Comparison of ENCODE assay signal across 1 cellular context in the genomic region with DNA sequence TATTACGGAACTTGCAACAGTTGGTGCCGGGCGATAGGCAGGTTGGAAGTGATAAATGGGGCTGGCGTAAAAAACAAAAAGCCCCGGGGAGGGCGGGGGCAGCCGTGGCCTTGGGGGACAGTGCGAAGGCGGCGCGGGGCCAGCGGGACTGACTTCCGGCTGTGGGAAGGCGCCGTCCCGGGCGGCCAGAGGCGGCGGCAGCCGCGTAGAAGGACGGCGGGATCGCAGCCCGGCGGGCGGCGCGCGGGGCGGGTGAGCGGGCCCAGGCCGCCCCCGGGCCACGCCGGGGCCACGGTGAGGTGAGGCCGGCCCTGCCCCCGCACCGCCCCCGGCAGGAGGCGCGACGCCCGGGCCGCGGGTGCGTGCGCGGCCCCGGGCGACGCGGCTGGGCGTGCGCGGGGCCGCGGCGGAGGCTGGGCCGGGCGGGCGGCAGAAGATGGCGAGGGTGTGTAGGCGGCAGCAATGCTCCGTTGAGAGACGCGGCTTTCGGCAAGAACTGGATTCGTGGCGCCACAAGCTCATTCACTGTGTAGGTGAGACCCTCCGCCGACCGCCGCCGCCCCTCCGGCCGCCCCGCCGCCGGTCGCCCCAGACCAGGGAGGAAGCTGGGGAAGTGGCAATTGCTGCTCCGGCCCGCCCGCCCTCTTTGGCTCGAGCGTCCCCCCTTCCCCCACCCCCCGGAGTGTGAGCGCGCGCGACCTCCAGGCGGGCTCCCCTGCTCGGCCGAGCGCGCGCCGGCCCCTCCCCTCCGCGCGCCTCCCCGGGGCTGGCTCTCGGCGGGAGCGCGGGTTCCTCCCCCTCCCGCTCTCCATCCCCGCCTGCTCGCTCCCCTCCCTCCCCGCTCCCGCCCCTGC.
A peak's percentile ranks its signal among the peaks of the same experiment; 100 is the strongest.
TF ChIP-seq lines count a peak whose summit lies in the region.

A gene (plus strand): TSS at position 432 of the 854 bp plus-strand sequence. CDS start 116,760 bp downstream, outside the sequence.

TF ChIP-seq in HepG2, 621 proteins besides CTCF, POLR2A, EP300 and RAD21 (continued from another document and continues in another):
- TF ChIP-seq, protein P1, sequence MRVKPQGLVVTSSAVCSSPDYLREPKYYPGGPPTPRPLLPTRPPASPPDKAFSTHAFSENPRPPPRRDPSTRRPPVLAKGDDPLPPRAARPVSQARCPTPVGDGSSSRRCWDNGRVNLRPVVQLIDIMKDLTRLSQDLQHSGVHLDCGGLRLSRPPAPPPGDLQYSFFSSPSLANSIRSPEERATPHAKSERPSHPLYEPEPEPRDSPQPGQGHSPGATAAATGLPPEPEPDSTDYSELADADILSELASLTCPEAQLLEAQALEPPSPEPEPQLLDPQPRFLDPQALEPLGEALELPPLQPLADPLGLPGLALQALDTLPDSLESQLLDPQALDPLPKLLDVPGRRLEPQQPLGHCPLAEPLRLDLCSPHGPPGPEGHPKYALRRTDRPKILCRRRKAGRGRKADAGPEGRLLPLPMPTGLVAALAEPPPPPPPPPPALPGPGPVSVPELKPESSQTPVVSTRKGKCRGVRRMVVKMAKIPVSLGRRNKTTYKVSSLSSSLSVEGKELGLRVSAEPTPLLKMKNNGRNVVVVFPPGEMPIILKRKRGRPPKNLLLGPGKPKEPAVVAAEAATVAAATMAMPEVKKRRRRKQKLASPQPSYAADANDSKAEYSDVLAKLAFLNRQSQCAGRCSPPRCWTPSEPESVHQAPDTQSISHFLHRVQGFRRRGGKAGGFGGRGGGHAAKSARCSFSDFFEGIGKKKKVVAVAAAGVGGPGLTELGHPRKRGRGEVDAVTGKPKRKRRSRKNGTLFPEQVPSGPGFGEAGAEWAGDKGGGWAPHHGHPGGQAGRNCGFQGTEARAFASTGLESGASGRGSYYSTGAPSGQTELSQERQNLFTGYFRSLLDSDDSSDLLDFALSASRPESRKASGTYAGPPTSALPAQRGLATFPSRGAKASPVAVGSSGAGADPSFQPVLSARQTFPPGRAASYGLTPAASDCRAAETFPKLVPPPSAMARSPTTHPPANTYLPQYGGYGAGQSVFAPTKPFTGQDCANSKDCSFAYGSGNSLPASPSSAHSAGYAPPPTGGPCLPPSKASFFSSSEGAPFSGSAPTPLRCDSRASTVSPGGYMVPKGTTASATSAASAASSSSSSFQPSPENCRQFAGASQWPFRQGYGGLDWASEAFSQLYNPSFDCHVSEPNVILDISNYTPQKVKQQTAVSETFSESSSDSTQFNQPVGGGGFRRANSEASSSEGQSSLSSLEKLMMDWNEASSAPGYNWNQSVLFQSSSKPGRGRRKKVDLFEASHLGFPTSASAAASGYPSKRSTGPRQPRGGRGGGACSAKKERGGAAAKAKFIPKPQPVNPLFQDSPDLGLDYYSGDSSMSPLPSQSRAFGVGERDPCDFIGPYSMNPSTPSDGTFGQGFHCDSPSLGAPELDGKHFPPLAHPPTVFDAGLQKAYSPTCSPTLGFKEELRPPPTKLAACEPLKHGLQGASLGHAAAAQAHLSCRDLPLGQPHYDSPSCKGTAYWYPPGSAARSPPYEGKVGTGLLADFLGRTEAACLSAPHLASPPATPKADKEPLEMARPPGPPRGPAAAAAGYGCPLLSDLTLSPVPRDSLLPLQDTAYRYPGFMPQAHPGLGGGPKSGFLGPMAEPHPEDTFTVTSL (CRISPR knock-in tag; IDR thresholded peaks at IDR 0.05; ENCODE audit: borderline replicate concordance): no peak
- TF ChIP-seq, protein P2, sequence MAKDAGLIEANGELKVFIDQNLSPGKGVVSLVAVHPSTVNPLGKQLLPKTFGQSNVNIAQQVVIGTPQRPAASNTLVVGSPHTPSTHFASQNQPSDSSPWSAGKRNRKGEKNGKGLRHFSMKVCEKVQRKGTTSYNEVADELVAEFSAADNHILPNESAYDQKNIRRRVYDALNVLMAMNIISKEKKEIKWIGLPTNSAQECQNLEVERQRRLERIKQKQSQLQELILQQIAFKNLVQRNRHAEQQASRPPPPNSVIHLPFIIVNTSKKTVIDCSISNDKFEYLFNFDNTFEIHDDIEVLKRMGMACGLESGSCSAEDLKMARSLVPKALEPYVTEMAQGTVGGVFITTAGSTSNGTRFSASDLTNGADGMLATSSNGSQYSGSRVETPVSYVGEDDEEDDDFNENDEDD (CRISPR knock-in tag; IDR thresholded peaks at IDR 0.05; ENCODE audit: borderline replicate concordance): 0 out of 2 replicates have a peak, but pooled peaks have one; percentile 3
- peak; percentile 12; the same call in 1 of the 2 replicates for TF ChIP-seq ZNF441 (CRISPR knock-in tag; IDR thresholded peaks at IDR 0.05; ENCODE audit: borderline replicate concordance)
- TF ChIP-seq ZNF282 (IDR thresholded peaks at IDR 0.05; ENCODE audit: partially characterized antibody): no peak
- TF ChIP-seq, protein P3, sequence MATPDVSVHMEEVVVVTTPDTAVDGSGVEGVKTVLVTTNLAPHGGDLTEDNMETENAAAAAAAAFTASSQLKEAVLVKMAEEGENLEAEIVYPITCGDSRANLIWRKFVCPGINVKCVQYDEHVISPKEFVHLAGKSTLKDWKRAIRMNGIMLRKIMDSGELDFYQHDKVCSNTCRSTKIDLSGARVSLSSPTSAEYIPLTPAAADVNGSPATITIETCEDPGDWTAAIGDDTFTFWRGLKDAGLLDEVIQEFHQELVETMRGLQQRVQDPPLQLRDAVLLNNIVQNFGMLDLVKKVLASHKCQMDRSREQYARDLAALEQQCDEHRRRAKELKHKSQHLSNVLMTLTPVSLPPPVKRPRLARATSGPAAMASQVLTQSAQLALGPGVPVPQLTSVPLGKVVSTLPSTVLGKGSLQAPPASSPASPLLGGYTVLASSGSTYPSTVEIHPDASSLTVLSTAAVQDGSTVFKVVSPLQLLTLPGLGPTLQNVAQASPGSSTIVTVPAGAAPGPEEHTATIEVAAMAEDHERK (CRISPR knock-in tag; IDR thresholded peaks at IDR 0.05; ENCODE audit: low read depth): peak; percentile 54
- TF ChIP-seq AHR (CRISPR knock-in tag; IDR thresholded peaks at IDR 0.05): peak; percentile 42; the same call in 1 of the 2 replicates
- peak; percentile 50; the same call in 1 of the 2 replicates for TF ChIP-seq ZNF234 (CRISPR knock-in tag; conservative IDR thresholded peaks at IDR 0.05)
- no peak for TF ChIP-seq MAFF (IDR thresholded peaks at IDR 0.05; ENCODE audit: low read depth, low read length)
- TF ChIP-seq, protein P4, sequence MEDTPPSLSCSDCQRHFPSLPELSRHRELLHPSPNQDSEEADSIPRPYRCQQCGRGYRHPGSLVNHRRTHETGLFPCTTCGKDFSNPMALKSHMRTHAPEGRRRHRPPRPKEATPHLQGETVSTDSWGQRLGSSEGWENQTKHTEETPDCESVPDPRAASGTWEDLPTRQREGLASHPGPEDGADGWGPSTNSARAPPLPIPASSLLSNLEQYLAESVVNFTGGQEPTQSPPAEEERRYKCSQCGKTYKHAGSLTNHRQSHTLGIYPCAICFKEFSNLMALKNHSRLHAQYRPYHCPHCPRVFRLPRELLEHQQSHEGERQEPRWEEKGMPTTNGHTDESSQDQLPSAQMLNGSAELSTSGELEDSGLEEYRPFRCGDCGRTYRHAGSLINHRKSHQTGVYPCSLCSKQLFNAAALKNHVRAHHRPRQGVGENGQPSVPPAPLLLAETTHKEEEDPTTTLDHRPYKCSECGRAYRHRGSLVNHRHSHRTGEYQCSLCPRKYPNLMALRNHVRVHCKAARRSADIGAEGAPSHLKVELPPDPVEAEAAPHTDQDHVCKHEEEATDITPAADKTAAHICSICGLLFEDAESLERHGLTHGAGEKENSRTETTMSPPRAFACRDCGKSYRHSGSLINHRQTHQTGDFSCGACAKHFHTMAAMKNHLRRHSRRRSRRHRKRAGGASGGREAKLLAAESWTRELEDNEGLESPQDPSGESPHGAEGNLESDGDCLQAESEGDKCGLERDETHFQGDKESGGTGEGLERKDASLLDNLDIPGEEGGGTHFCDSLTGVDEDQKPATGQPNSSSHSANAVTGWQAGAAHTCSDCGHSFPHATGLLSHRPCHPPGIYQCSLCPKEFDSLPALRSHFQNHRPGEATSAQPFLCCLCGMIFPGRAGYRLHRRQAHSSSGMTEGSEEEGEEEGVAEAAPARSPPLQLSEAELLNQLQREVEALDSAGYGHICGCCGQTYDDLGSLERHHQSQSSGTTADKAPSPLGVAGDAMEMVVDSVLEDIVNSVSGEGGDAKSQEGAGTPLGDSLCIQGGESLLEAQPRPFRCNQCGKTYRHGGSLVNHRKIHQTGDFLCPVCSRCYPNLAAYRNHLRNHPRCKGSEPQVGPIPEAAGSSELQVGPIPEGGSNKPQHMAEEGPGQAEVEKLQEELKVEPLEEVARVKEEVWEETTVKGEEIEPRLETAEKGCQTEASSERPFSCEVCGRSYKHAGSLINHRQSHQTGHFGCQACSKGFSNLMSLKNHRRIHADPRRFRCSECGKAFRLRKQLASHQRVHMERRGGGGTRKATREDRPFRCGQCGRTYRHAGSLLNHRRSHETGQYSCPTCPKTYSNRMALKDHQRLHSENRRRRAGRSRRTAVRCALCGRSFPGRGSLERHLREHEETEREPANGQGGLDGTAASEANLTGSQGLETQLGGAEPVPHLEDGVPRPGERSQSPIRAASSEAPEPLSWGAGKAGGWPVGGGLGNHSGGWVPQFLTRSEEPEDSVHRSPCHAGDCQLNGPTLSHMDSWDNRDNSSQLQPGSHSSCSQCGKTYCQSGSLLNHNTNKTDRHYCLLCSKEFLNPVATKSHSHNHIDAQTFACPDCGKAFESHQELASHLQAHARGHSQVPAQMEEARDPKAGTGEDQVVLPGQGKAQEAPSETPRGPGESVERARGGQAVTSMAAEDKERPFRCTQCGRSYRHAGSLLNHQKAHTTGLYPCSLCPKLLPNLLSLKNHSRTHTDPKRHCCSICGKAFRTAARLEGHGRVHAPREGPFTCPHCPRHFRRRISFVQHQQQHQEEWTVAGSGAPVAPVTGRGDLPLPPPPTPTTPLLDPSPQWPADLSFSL (CRISPR knock-in tag; IDR thresholded peaks at IDR 0.05): no peak
- TF ChIP-seq, protein P5, sequence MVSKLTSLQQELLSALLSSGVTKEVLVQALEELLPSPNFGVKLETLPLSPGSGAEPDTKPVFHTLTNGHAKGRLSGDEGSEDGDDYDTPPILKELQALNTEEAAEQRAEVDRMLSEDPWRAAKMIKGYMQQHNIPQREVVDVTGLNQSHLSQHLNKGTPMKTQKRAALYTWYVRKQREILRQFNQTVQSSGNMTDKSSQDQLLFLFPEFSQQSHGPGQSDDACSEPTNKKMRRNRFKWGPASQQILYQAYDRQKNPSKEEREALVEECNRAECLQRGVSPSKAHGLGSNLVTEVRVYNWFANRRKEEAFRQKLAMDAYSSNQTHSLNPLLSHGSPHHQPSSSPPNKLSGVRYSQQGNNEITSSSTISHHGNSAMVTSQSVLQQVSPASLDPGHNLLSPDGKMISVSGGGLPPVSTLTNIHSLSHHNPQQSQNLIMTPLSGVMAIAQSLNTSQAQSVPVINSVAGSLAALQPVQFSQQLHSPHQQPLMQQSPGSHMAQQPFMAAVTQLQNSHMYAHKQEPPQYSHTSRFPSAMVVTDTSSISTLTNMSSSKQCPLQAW (CRISPR knock-in tag; IDR thresholded peaks at IDR 0.05): no peak
- peak; percentile 53 for TF ChIP-seq SKI (IDR thresholded peaks at IDR 0.05; ENCODE audit: partially characterized antibody)
- TF ChIP-seq, protein P6, sequence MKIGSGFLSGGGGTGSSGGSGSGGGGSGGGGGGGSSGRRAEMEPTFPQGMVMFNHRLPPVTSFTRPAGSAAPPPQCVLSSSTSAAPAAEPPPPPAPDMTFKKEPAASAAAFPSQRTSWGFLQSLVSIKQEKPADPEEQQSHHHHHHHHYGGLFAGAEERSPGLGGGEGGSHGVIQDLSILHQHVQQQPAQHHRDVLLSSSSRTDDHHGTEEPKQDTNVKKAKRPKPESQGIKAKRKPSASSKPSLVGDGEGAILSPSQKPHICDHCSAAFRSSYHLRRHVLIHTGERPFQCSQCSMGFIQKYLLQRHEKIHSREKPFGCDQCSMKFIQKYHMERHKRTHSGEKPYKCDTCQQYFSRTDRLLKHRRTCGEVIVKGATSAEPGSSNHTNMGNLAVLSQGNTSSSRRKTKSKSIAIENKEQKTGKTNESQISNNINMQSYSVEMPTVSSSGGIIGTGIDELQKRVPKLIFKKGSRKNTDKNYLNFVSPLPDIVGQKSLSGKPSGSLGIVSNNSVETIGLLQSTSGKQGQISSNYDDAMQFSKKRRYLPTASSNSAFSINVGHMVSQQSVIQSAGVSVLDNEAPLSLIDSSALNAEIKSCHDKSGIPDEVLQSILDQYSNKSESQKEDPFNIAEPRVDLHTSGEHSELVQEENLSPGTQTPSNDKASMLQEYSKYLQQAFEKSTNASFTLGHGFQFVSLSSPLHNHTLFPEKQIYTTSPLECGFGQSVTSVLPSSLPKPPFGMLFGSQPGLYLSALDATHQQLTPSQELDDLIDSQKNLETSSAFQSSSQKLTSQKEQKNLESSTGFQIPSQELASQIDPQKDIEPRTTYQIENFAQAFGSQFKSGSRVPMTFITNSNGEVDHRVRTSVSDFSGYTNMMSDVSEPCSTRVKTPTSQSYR (CRISPR knock-in tag; IDR thresholded peaks at IDR 0.05; ENCODE audit: borderline replicate concordance): peak; percentile 59; the same call in 1 of the 2 replicates
- TF ChIP-seq SETDB1 (CRISPR knock-in tag; IDR thresholded peaks at IDR 0.05; ENCODE audit: borderline replicate concordance): no peak
- no peak for TF ChIP-seq SP1 (IDR thresholded peaks at IDR 0.05)
- 0 out of 2 replicates have a peak, but pooled peaks have one; percentile 14 for TF ChIP-seq SP1 (CRISPR knock-in tag; IDR thresholded peaks at IDR 0.05)
- no peak for TF ChIP-seq ATF7 (IDR thresholded peaks at IDR 0.05)
- no peak for TF ChIP-seq ATF7 (CRISPR knock-in tag; IDR thresholded peaks at IDR 0.05)
- TF ChIP-seq, protein P7, sequence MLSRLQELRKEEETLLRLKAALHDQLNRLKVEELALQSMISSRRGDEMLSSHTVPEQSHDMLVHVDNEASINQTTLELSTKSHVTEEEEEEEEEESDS (CRISPR knock-in tag; IDR thresholded peaks at IDR 0.05; ENCODE audit: borderline replicate concordance): no peak
- peak; percentile 16 for TF ChIP-seq ARNT2 (CRISPR knock-in tag; IDR thresholded peaks at IDR 0.05; ENCODE audit: low read depth)
- no peak for TF ChIP-seq NCOR1 (IDR thresholded peaks at IDR 0.05; ENCODE audit: borderline replicate concordance, low read length)
- TF ChIP-seq GABPA (IDR thresholded peaks at IDR 0.05; ENCODE audit: low read depth, low read length): peak; percentile 33; the same call in 1 of the 2 replicates
- TF ChIP-seq GABPA (CRISPR knock-in tag; IDR thresholded peaks at IDR 0.05; ENCODE audit: low read depth): 0 out of 2 replicates have a peak, but pooled peaks have one; percentile 16
- TF ChIP-seq ZNF746 (CRISPR knock-in tag; IDR thresholded peaks at IDR 0.05): peak; percentile 16; the same call in 1 of the 2 replicates
- peak; percentile 26; the same call in 1 of the 2 replicates for TF ChIP-seq ZNF564 (CRISPR knock-in tag; IDR thresholded peaks at IDR 0.05)
- peak; percentile 78 for TF ChIP-seq POLR2G (IDR thresholded peaks at IDR 0.05; ENCODE audit: low read depth, low read length)
- TF ChIP-seq KDM2A (CRISPR knock-in tag; IDR thresholded peaks at IDR 0.05; ENCODE audit: borderline replicate concordance, low read depth): peak; percentile 49; the same call in 1 of the 2 replicates
- TF ChIP-seq, protein P8, sequence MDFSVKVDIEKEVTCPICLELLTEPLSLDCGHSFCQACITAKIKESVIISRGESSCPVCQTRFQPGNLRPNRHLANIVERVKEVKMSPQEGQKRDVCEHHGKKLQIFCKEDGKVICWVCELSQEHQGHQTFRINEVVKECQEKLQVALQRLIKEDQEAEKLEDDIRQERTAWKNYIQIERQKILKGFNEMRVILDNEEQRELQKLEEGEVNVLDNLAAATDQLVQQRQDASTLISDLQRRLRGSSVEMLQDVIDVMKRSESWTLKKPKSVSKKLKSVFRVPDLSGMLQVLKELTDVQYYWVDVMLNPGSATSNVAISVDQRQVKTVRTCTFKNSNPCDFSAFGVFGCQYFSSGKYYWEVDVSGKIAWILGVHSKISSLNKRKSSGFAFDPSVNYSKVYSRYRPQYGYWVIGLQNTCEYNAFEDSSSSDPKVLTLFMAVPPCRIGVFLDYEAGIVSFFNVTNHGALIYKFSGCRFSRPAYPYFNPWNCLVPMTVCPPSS (IDR thresholded peaks at IDR 0.05): no peak
- TF ChIP-seq RBFOX2 (IDR thresholded peaks at IDR 0.05; ENCODE audit: low read depth, low read length): peak; percentile 30; the same call in 1 of the 2 replicates
- no peak for TF ChIP-seq HHEX (CRISPR knock-in tag; IDR thresholded peaks at IDR 0.05)
- TF ChIP-seq GATAD2A (CRISPR knock-in tag; IDR thresholded peaks at IDR 0.05): no peak
- TF ChIP-seq KAT7 (CRISPR knock-in tag; IDR thresholded peaks at IDR 0.05; ENCODE audit: borderline replicate concordance): peak; percentile 20; the same call in 1 of the 2 replicates
